ENCODE assay signal across 15 cellular contexts in genomic region chr6:106820412-106820852, GRCh38.
DNase-seq lines count a peak whose midpoint lies in the region; ATAC-seq, FAIRE-seq and TF ChIP-seq lines count a peak whose summit lies in the region.
"Had no signal": no experiment of that assay in that cellular context is flagged by ENCODE, and none has a peak within 500 bp of the region (broad histone marks: within the 10 kb centered on the region; RNA-seq: fewer than 3 reads in every experiment).

No MANE protein-coding gene starts in this region.

- H2AFZ ChIP-seq in HCT116 (ENCODE audit: low read depth, low read length, poor library complexity, severe bottlenecking) (no peak overlapping the region), hepatocyte (no peak overlapping the region), HepG2 (ENCODE audit: low read length) (no peak overlapping the region)

- H3K36me3 ChIP-seq in HCT116 (ENCODE audit: control insufficient read depth in 1 of 2, insufficient read depth in 2 of 2, low read length in 2 of 2) (no peaks in the 10 kb centered on the region), hepatocyte (replicated peaks; ENCODE audit: insufficient read depth, low read depth) (no peaks in the 10 kb centered on the region), HepG2 (replicated peaks in 1 of 2; ENCODE audit: control insufficient read depth in 1 of 2, insufficient read depth in 2 of 2, low read length in 2 of 2) (no peaks in the 10 kb centered on the region)
- H3K36me3 ChIP-seq: heart right ventricle had no signal

- no peaks in the 10 kb centered on the region for H3K9me2 ChIP-seq in HCT116 (ENCODE audit: insufficient read depth)
- no peaks in the 10 kb centered on the region for H3K9me2 ChIP-seq in hepatocyte (replicated peaks; ENCODE audit: insufficient read depth)

- TF ChIP-seq RAD21 in HCT116 (IDR thresholded peaks at IDR 0.05; ENCODE audit: low read depth) = no peak
- no peak for TF ChIP-seq RAD21 in HepG2 (CRISPR knock-in tag; IDR thresholded peaks at IDR 0.05)

- no peaks in the 10 kb centered on the region for H3K9me3 ChIP-seq in HCT116 (ENCODE audit: control insufficient read depth in 1 of 2, insufficient read depth in 1 of 2, low read depth in 1 of 2, low read length in 2 of 2)
- no peaks in the 10 kb centered on the region for H3K9me3 ChIP-seq in hepatocyte (ENCODE audit: low read depth)
- no peaks in the 10 kb centered on the region for H3K9me3 ChIP-seq in HepG2 (ENCODE audit: low read length)
- H3K9me3 ChIP-seq: Caco-2, heart right ventricle had no signal

- TF ChIP-seq POLR2A in HCT116 (IDR thresholded peaks at IDR 0.05; ENCODE audit: borderline replicate concordance, extremely low read depth, insufficient read depth, insufficient read length) = no peak
- TF ChIP-seq POLR2A in HepG2 (IDR thresholded peaks at IDR 0.05; ENCODE audit: insufficient read depth in 1 of 2, low read depth in 2 of 2, low read length in 2 of 2) = no peak

- H3K4me2 ChIP-seq in HCT116 (ENCODE audit: low read length) (no peak overlapping the region), hepatocyte (no peak overlapping the region), HepG2 (ENCODE audit: low read depth, low read length) (no peak overlapping the region)

- H3K27me3 ChIP-seq in HCT116 (ENCODE audit: insufficient read depth, low read length) (no peaks in the 10 kb centered on the region), hepatocyte (no peaks in the 10 kb centered on the region), HepG2 (ENCODE audit: control insufficient read depth in 1 of 2, insufficient read depth in 2 of 2, low read length in 2 of 2) (no peaks in the 10 kb centered on the region)

- DNase-seq in HCT116 (ENCODE audit: low read depth, low spot score) (no peak), SK-N-DZ (ENCODE audit: low spot score) (peak; percentile 78), hepatocyte (ENCODE audit: low spot score) (no peak), urothelium cell line (ENCODE audit: low spot score) (peak; percentile 53), UCSD-AML1 (lab: John Stamatoyannopoulos, UW; ENCODE audit: unreplicated experiment) (no peak), HepG2 (ENCODE audit: low spot score) (no peak)
- DNase-seq: activated CD4-positive, alpha-beta memory T cell treated with anti-CD3 and anti-CD28 coated beads, Interleukin-2, amount 10 ng/mL, durations not matched to agents 7 days and 5 days; activated effector memory CD4-positive, alpha-beta T cell treated with anti-CD3 and anti-CD28 coated beads, Interleukin-2, amount 50 U/mL, for 16 hours; heart right ventricle; NCI-H1694 treated with DMSO at 0.1 percent for 48 hours; NCI-H524 had no signal

- no peaks in the 10 kb centered on the region for H3K4me1 ChIP-seq in HCT116 (ENCODE audit: control insufficient read depth in 1 of 2, insufficient read depth in 2 of 2, low read length in 2 of 2)
- peaks cover 14% of the 10 kb centered on the region for H3K4me1 ChIP-seq in hepatocyte (ENCODE audit: insufficient read depth)
- no peaks in the 10 kb centered on the region for H3K4me1 ChIP-seq in HepG2 (ENCODE audit: insufficient read depth, low read length)
- H3K4me1 ChIP-seq: heart right ventricle had no signal

- in situ Hi-C loops in HepG2 (cut with HindIII; ENCODE audit: extremely low pct_ligation_motif_present, low pct_unique_long_range_greater_than_20kb) = no loop called here

- ATAC-seq in HCT116 = peak; percentile 27; the same call in 1 of the 2 replicates
- ATAC-seq in HepG2 = no peak
- no peak for ATAC-seq in HG02642 (IDR thresholded peaks at IDR 0.05; ENCODE audit: poor library complexity, unreplicated experiment)
- ATAC-seq: heart right ventricle, Panc1 had no signal

- TF ChIP-seq EP300 in HepG2 (IDR thresholded peaks at IDR 0.05; ENCODE audit: low read depth in 2 of 2, low read length in 2 of 2) (no peak), HepG2 (CRISPR knock-in tag; IDR thresholded peaks at IDR 0.05; ENCODE audit: borderline replicate concordance) (no peak)

- TF ChIP-seq CTCF in HCT116 (IDR thresholded peaks at IDR 0.05 in 2 of 3, conservative IDR thresholded peaks at IDR 0.05 in 1 of 3; ENCODE audit: borderline replicate concordance in 1 of 3, insufficient read depth in 1 of 3, low read depth in 2 of 3, low read length in 2 of 3) = no peak
- no peak for TF ChIP-seq CTCF in hepatocyte (IDR thresholded peaks at IDR 0.05; ENCODE audit: poor library complexity)
- TF ChIP-seq CTCF in HepG2 (CRISPR knock-in tag; IDR thresholded peaks at IDR 0.05) = no peak

- FAIRE-seq in urothelium cell line (lab: Jason Lieb, UNC) = no peak
- FAIRE-seq in HepG2 (lab: Jason Lieb, UNC) = no peak

- CTCF ChIA-PET in HCT116 (lab: Charles Lee) = interaction anchor here (0.7 kb wide), 1 partner anchor 177 kb away, joined by 3 read pairs; no protein-coding TSS in a partner anchor
- CTCF ChIA-PET in HepG2 (lab: Yijun Ruan, JAX; ENCODE audit: low intra/inter-chr PET ratio, low total read pairs) = no interaction called here

- H3K27ac ChIP-seq in HCT116 (ENCODE audit: low read depth, low read length) (no peak overlapping the region), hepatocyte (peak overlapping the region; percentile 1), HepG2 (ENCODE audit: extremely low read length, insufficient read depth, low read length) (no peak overlapping the region)
- H3K27ac ChIP-seq: heart right ventricle had no signal

- no peak overlapping the region for H3K9ac ChIP-seq in HCT116 (ENCODE audit: low read length)
- no peak overlapping the region for H3K9ac ChIP-seq in HepG2 (ENCODE audit: insufficient read depth, low read depth, low read length)

- intact Hi-C loops in HCT116 (cut with micrococcal nuclease) = no loop called here
- intact Hi-C loops in HepG2 (cut with micrococcal nuclease; ENCODE audit: unreplicated experiment) = no loop called here

- BruUV-seq in HCT116 (replicated peaks; lab: Mats Ljungman, UMichigan) (no TSS peak), HepG2 (replicated peaks; lab: Mats Ljungman, UMichigan) (no TSS peak)

- H4K20me1 ChIP-seq in HCT116 (ENCODE audit: insufficient read depth) (no peaks in the 10 kb centered on the region), hepatocyte (ENCODE audit: insufficient read depth, poor library complexity, severe bottlenecking) (no peaks in the 10 kb centered on the region), HepG2 (ENCODE audit: insufficient read depth, low read length) (no peaks in the 10 kb centered on the region)

- H3K4me3 ChIP-seq in HCT116 (replicated peaks in 1 of 2; ENCODE audit: low read depth in 1 of 2, low read length in 2 of 2) (no peak overlapping the region), hepatocyte (no peak overlapping the region), HepG2 (replicated peaks in 1 of 3; ENCODE audit: insufficient read depth in 1 of 3, low read depth in 2 of 3, low read length in 3 of 3) (no peak overlapping the region)
- H3K4me3 ChIP-seq: heart right ventricle, skin epidermis had no signal

- POLR2A ChIA-PET in HCT116 (lab: Charles Lee) (no interaction called here), HepG2 (lab: Yijun Ruan, JAX) (no interaction called here)

- H3K79me2 ChIP-seq in HCT116 (ENCODE audit: insufficient read depth, low read length) (no peaks in the 10 kb centered on the region), hepatocyte (no peaks in the 10 kb centered on the region), HepG2 (ENCODE audit: insufficient read depth, low read length) (no peaks in the 10 kb centered on the region)

- RAD21 ChIA-PET in HCT116 (lab: Charles Lee; ENCODE audit: low non-redundant PET in 1 of 2, low total read pairs in 2 of 2, uncharacterized antibody in 2 of 2, unreplicated experiment in 2 of 2) = no interaction called here

TF ChIP-seq in HCT116, 20 proteins besides CTCF, POLR2A, EP300 and RAD21:
- TF ChIP-seq SIN3A (IDR thresholded peaks at IDR 0.05; ENCODE audit: low read depth) (no peak), JUND (IDR thresholded peaks at IDR 0.05) (no peak), EGR1 (IDR thresholded peaks at IDR 0.05; ENCODE audit: low read depth) (no peak), ZFX (IDR thresholded peaks at IDR 0.05) (no peak), ZBTB33 (IDR thresholded peaks at IDR 0.05; ENCODE audit: extremely low read depth, insufficient replicate concordance, low read length) (no peak), SP1 (IDR thresholded peaks at IDR 0.05; ENCODE audit: low read depth) (no peak)

TF ChIP-seq in HepG2, 621 proteins besides CTCF, POLR2A, EP300 and RAD21 (continues in another document):
- TF ChIP-seq FOXK1 (CRISPR knock-in tag; IDR thresholded peaks at IDR 0.05; ENCODE audit: borderline replicate concordance, low read depth) (no peak), HINFP (CRISPR knock-in tag; IDR thresholded peaks at IDR 0.05; ENCODE audit: low read depth) (no peak), FLYWCH1 (CRISPR knock-in tag; IDR thresholded peaks at IDR 0.05) (no peak), FOXP1 (IDR thresholded peaks at IDR 0.05) (no peak), FOXP1 (CRISPR knock-in tag; IDR thresholded peaks at IDR 0.05) (no peak), CHD2 (IDR thresholded peaks at IDR 0.05; ENCODE audit: low read depth, low read length) (no peak), CCAR2 (optimal IDR thresholded peaks at IDR 0.05; ENCODE audit: low read depth, low read length) (no peak)
- TF ChIP-seq, protein P1, sequence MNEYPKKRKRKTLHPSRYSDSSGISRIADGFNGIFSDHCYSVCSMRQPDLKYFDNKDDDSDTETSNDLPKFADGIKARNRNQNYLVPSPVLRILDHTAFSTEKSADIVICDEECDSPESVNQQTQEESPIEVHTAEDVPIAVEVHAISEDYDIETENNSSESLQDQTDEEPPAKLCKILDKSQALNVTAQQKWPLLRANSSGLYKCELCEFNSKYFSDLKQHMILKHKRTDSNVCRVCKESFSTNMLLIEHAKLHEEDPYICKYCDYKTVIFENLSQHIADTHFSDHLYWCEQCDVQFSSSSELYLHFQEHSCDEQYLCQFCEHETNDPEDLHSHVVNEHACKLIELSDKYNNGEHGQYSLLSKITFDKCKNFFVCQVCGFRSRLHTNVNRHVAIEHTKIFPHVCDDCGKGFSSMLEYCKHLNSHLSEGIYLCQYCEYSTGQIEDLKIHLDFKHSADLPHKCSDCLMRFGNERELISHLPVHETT (CRISPR knock-in tag; conservative IDR thresholded peaks at IDR 0.05) = no peak

Comparison
In these comparisons a context has a peak if more than half of its experiments do, and no peak if none do; other contexts are left out.
1. DNase-seq: peak in SK-N-DZ (single experiment) and urothelium cell line (single experiment); none in HCT116 (single experiment), hepatocyte (single experiment), UCSD-AML1 (single experiment) and HepG2 (single experiment).